ENCODE assay signal across 12 cellular contexts in genomic region chr18:12598181-12598921, GRCh38. TPM values are rescaled to one million over a fixed set of nuclear protein-coding genes. Genes with fewer than 3 reads are reported as not detected.
DNase-seq lines count a peak whose midpoint lies in the region; ATAC-seq, FAIRE-seq and TF ChIP-seq lines count a peak whose summit lies in the region.
"Had no signal": no experiment of that assay in that cellular context is flagged by ENCODE, and none has a peak within 500 bp of the region (broad histone marks: within the 10 kb centered on the region; RNA-seq: fewer than 3 reads in every experiment).

No MANE protein-coding gene starts in this region.

- intact Hi-C loops in CD4-positive, alpha-beta T cell (cut with DNase I, micrococcal nuclease): no loop called here
- intact Hi-C loops in K562 (cut with micrococcal nuclease): no loop called here
- intact Hi-C loops in HepG2 (cut with micrococcal nuclease; ENCODE audit: unreplicated experiment): loop anchor here (5.0 kb wide), 1 partner anchor 44 kb away; no protein-coding TSS in a partner anchor
- intact Hi-C loops in adrenal gland (cut with DNase I): no loop called here
- intact Hi-C loops in A673 (cut with micrococcal nuclease; ENCODE audit: unreplicated experiment): no loop called here

- TF ChIP-seq RAD21 in K562 (CRISPR knock-in tag; conservative IDR thresholded peaks at IDR 0.05 in 1 of 2, IDR thresholded peaks at IDR 0.05 in 1 of 2) (no peak), HepG2 (CRISPR knock-in tag; IDR thresholded peaks at IDR 0.05) (no peak)

- no peak for TF ChIP-seq CTCF in CD4-positive, alpha-beta T cell (IDR thresholded peaks at IDR 0.05)
- TF ChIP-seq CTCF in K562 (IDR thresholded peaks at IDR 0.05 in 2 of 3, conservative IDR thresholded peaks at IDR 0.05 in 1 of 3; ENCODE audit: insufficient read depth in 2 of 3, low read depth in 1 of 3, low read length in 3 of 3): no peak
- no peak for TF ChIP-seq CTCF in HepG2 (CRISPR knock-in tag; IDR thresholded peaks at IDR 0.05)
- TF ChIP-seq CTCF in adrenal gland (IDR thresholded peaks at IDR 0.05): no peak
- TF ChIP-seq CTCF in A673 (conservative IDR thresholded peaks at IDR 0.05; ENCODE audit: low read depth, low read length): no peak

- BruUV-seq in K562 (replicated peaks; lab: Mats Ljungman, UMichigan): no TSS peak
- no TSS peak for BruUV-seq in HepG2 (replicated peaks; lab: Mats Ljungman, UMichigan)
- BruUV-seq in A673 (replicated peaks; lab: Mats Ljungman, UMichigan): no TSS peak

- no peak overlapping the region for H3K4me2 ChIP-seq in K562 (ENCODE audit: insufficient read depth, low read length)
- peak overlapping the region; percentile 16; the same call in 1 of the 2 replicates for H3K4me2 ChIP-seq in HepG2 (ENCODE audit: low read depth, low read length)

- no peak overlapping the region for H3K27ac Mint-ChIP-seq in CD4-positive, alpha-beta T cell
- no peak overlapping the region for H3K27ac Mint-ChIP-seq in effector memory CD8-positive, alpha-beta T cell

- H2AFZ ChIP-seq in K562 (ENCODE audit: low read depth, low read length) (no peak overlapping the region), HepG2 (ENCODE audit: low read length) (no peak overlapping the region)

- FAIRE-seq in K562 (lab: Jason Lieb, UNC): no peak
- FAIRE-seq in HepG2 (lab: Jason Lieb, UNC): no peak

- CTCF ChIA-PET in CD4-positive, alpha-beta T cell (lab: Charles Lee): no interaction called here
- CTCF ChIA-PET in K562 (lab: Yijun Ruan, JAX; ENCODE audit: low intra/inter-chr PET ratio): no interaction called here
- CTCF ChIA-PET in HepG2 (lab: Yijun Ruan, JAX; ENCODE audit: low intra/inter-chr PET ratio, low total read pairs): no interaction called here
- CTCF ChIA-PET in A673 (lab: Charles Lee): no interaction called here

- in situ Hi-C loops in K562 (cut with MboI): no loop called here
- in situ Hi-C loops in HepG2 (cut with HindIII; ENCODE audit: extremely low pct_ligation_motif_present, low pct_unique_long_range_greater_than_20kb): no loop called here

- no peaks in the 10 kb centered on the region for H3K9me3 Mint-ChIP-seq in CD4-positive, alpha-beta T cell
- no peaks in the 10 kb centered on the region for H3K9me3 Mint-ChIP-seq in effector memory CD8-positive, alpha-beta T cell

- H3K79me2 ChIP-seq in K562 (ENCODE audit: control insufficient read depth, insufficient read depth, low read length): no peaks in the 10 kb centered on the region
- no peaks in the 10 kb centered on the region for H3K79me2 ChIP-seq in HepG2 (ENCODE audit: insufficient read depth, low read length)

- H3K4me1 ChIP-seq in K562 (replicated peaks in 1 of 2; ENCODE audit: control insufficient read depth in 2 of 2, insufficient read depth in 2 of 2, low read length in 2 of 2) (no peaks in the 10 kb centered on the region; a peak in 1 of 5 replicates), HepG2 (ENCODE audit: insufficient read depth, low read length) (peaks cover 63% of the 10 kb centered on the region), adrenal gland (replicated peaks in 1 of 2) (peaks cover 10 to 42% of the 10 kb centered on the region in 2 donors), A673 (ENCODE audit: insufficient read depth, low read length, poor library complexity, severe bottlenecking) (no peaks in the 10 kb centered on the region)

- H3K27me3 Mint-ChIP-seq in CD4-positive, alpha-beta T cell: no peaks in the 10 kb centered on the region
- H3K27me3 Mint-ChIP-seq in effector memory CD8-positive, alpha-beta T cell: no peaks in the 10 kb centered on the region

- H4K20me1 ChIP-seq in K562 (replicated peaks; ENCODE audit: control insufficient read depth, insufficient read depth, low read length): no peaks in the 10 kb centered on the region
- no peaks in the 10 kb centered on the region for H4K20me1 ChIP-seq in HepG2 (ENCODE audit: insufficient read depth, low read length)

- H3K27me3 ChIP-seq in CD4-positive, alpha-beta T cell (ENCODE audit: control insufficient read depth, insufficient read depth, low read length): no peaks in the 10 kb centered on the region
- no peaks in the 10 kb centered on the region for H3K27me3 ChIP-seq in K562 (ENCODE audit: control insufficient read depth in 2 of 2, insufficient read depth in 2 of 2, low read length in 2 of 2)
- no peaks in the 10 kb centered on the region for H3K27me3 ChIP-seq in HepG2 (ENCODE audit: control insufficient read depth in 1 of 2, insufficient read depth in 2 of 2, low read length in 2 of 2)
- no peaks in the 10 kb centered on the region for H3K27me3 ChIP-seq in adrenal gland
- no peaks in the 10 kb centered on the region for H3K27me3 ChIP-seq in A673 (replicated peaks; ENCODE audit: insufficient read depth, low read depth, low read length, poor library complexity)
- H3K27me3 ChIP-seq: transverse colon had no signal

- POLR2A ChIA-PET in CD4-positive, alpha-beta T cell (lab: Charles Lee): no interaction called here
- POLR2A ChIA-PET in K562 (lab: Yijun Ruan, JAX) (interaction anchor here (0.8 to 1.4 kb wide), 4 partner anchors 8 to 40 kb away, joined by 3 to 8 read pairs (median 4); no protein-coding TSS in a partner anchor), HepG2 (lab: Yijun Ruan, JAX) (interaction anchor here (1.3 to 1.6 kb wide), 2 partner anchors 8 to 9 kb away, joined by 3 to 13 read pairs; no protein-coding TSS in a partner anchor), A673 (lab: Charles Lee; ENCODE audit: low non-redundant PET) (no interaction called here)

- H3K36me3 Mint-ChIP-seq in CD4-positive, alpha-beta T cell (ENCODE audit: low read depth): no peaks in the 10 kb centered on the region
- H3K36me3 Mint-ChIP-seq in effector memory CD8-positive, alpha-beta T cell (ENCODE audit: insufficient read depth): peaks cover 3% of the 10 kb centered on the region

- H3K4me3 ChIP-seq in K562 (no peak overlapping the region), HepG2 (replicated peaks in 1 of 3; ENCODE audit: insufficient read depth in 1 of 3, low read depth in 2 of 3, low read length in 3 of 3) (no peak overlapping the region), adrenal gland (no peak overlapping the region), A673 (ENCODE audit: low read depth, low read length, poor library complexity, severe bottlenecking) (no peak overlapping the region)
- H3K4me3 ChIP-seq: mucosa of descending colon, transverse colon had no signal

- TF ChIP-seq EP300 in K562 (IDR thresholded peaks at IDR 0.05; ENCODE audit: low read length): no peak
- no peak for TF ChIP-seq EP300 in HepG2 (IDR thresholded peaks at IDR 0.05; ENCODE audit: low read depth in 2 of 2, low read length in 2 of 2)
- no peak for TF ChIP-seq EP300 in HepG2 (CRISPR knock-in tag; IDR thresholded peaks at IDR 0.05; ENCODE audit: borderline replicate concordance)

- H3K9ac ChIP-seq in K562 (ENCODE audit: insufficient read depth in 1 of 2, low read depth in 2 of 2, low read length in 2 of 2) (no peak overlapping the region), HepG2 (ENCODE audit: insufficient read depth, low read depth, low read length) (no peak overlapping the region)

- DNase-seq in CD4-positive, alpha-beta T cell: no peak
- DNase-seq in KG1 (lab: John Stamatoyannopoulos, UW) (peak; percentile 25), K562 (ENCODE audit: extremely low read depth in 1 of 4, low spot score in 3 of 4) (peak in 1 of 4 experiments; percentile 28), HepG2 (ENCODE audit: low spot score) (no peak), adrenal gland (no peak), A673 (ENCODE audit: low spot score) (no peak)
- no peak for DNase-seq in effector memory CD8-positive, alpha-beta T cell
- DNase-seq: DND-41, mucosa of descending colon, NCI-H1436, transverse colon had no signal

- peak overlapping the region; percentile 46 for H3K4me3 Mint-ChIP-seq in CD4-positive, alpha-beta T cell
- no peak overlapping the region for H3K4me3 Mint-ChIP-seq in effector memory CD8-positive, alpha-beta T cell

- H3K9me1 ChIP-seq in K562 (ENCODE audit: control insufficient read depth, insufficient read depth, low read length): no peaks in the 10 kb centered on the region

- H3K9me3 ChIP-seq in CD4-positive, alpha-beta T cell (ENCODE audit: control insufficient read depth, low read length): no peaks in the 10 kb centered on the region
- H3K9me3 ChIP-seq in K562 (replicated peaks; ENCODE audit: control insufficient read depth, insufficient read depth, low read depth, low read length) (no peaks in the 10 kb centered on the region), HepG2 (ENCODE audit: low read length) (no peaks in the 10 kb centered on the region), adrenal gland (replicated peaks in 1 of 3) (no peaks in the 10 kb centered on the region), A673 (ENCODE audit: low read depth, low read length, poor library complexity, severe bottlenecking) (no peaks in the 10 kb centered on the region)
- H3K9me3 ChIP-seq: mucosa of descending colon, transverse colon had no signal

- TF ChIP-seq POLR2A in K562 (conservative IDR thresholded peaks at IDR 0.05) (no peak), HepG2 (IDR thresholded peaks at IDR 0.05; ENCODE audit: insufficient read depth in 1 of 2, low read depth in 2 of 2, low read length in 2 of 2) (no peak), adrenal gland (IDR thresholded peaks at IDR 0.05) (no peak)

- H3K36me3 ChIP-seq in K562 (ENCODE audit: control insufficient read depth, insufficient read depth, low read length) (no peaks in the 10 kb centered on the region), HepG2 (replicated peaks in 1 of 2; ENCODE audit: control insufficient read depth in 1 of 2, insufficient read depth in 2 of 2, low read length in 2 of 2) (no peaks in the 10 kb centered on the region), adrenal gland (replicated peaks in 1 of 2) (no peaks in the 10 kb centered on the region), A673 (ENCODE audit: insufficient read depth, low read length, poor library complexity, severe bottlenecking) (no peaks in the 10 kb centered on the region)
- H3K36me3 ChIP-seq: transverse colon had no signal

- 17% methylated on average over 3 of the region's 3 CpGs for WGBS in K562 (ENCODE audit: insufficient coverage, low coverage, missing lambda C conversion rate)
- WGBS in HepG2 (ENCODE audit: low lambda C conversion rate): 86% methylated on average over 3 of the region's 3 CpGs
- 56 to 60% (median 58%) methylated on average over 3 of the region's 3 CpGs for WGBS in adrenal gland, 4 donors

- ATAC-seq in CD4-positive, alpha-beta T cell (ENCODE audit: poor library complexity): no peak
- ATAC-seq in K562 (peak; percentile 72), HepG2 (no peak), HG03159 (IDR thresholded peaks at IDR 0.05; ENCODE audit: unreplicated experiment) (no peak)
- ATAC-seq in effector memory CD8-positive, alpha-beta T cell (replicated peaks): no peak
- ATAC-seq: mucosa of descending colon had no signal

- peaks cover 41% of the 10 kb centered on the region for H3K4me1 Mint-ChIP-seq in CD4-positive, alpha-beta T cell (ENCODE audit: low read depth)
- H3K4me1 Mint-ChIP-seq in effector memory CD8-positive, alpha-beta T cell (ENCODE audit: low read depth in 2 of 2): peaks cover 5 to 6% of the 10 kb centered on the region in 2 donors

- no peak overlapping the region for H3K27ac ChIP-seq in CD4-positive, alpha-beta T cell (ENCODE audit: low read depth, low read length)
- H3K27ac ChIP-seq in K562 (ENCODE audit: extremely low read depth, low read depth, low read length): no peak overlapping the region
- H3K27ac ChIP-seq in HepG2 (ENCODE audit: extremely low read length, insufficient read depth, low read length): peak overlapping the region; percentile 28
- no peak overlapping the region for H3K27ac ChIP-seq in adrenal gland
- H3K27ac ChIP-seq in A673 (ENCODE audit: low read depth, low read length, poor library complexity, severe bottlenecking): no peak overlapping the region
- H3K27ac ChIP-seq: transverse colon had no signal

RNA-seq across cellular contexts. Expression of gene SPIRE1, which starts 59.6 kb away (rescaled TPM):
- total RNA-seq in CD4-positive, alpha-beta T cell: 1 to 10 TPM in 1 of 2 experiments, under 1 TPM in 1; 0.99 to 1.4 TPM
- total RNA-seq in K562 (2011; cell fraction: chromatin; rRNA removed; ENCODE audit: low replicate concordance): 21.5 and 33.5 TPM in 2 replicates
- total RNA-seq in K562 (2011; cell fraction: nucleolus; rRNA removed): 3.8 and 7.4 TPM in 2 replicates
- 10.1 and 15.6 TPM in 2 replicates for total RNA-seq in K562 (2011; cell fraction: nucleoplasm; rRNA removed)
- total RNA-seq in K562 (2014; rRNA removed) (10.0 and 12.7 TPM in 2 replicates), K562 (2014; rRNA removed; fragmentation: Illumina TruSeq; extraction: Trizol) (12.8 and 15.1 TPM in 2 replicates), K562 (2015; rRNA removed; fragmentation: Illumina TruSeq; extraction: Trizol) (11.8 and 13.9 TPM in 2 replicates), K562 (2021) (12.5 and 14.0 TPM in 2 replicates), HepG2 (2016; rRNA removed; fragmentation: Illumina TruSeq; extraction: Trizol) (21.3 and 28.1 TPM in 2 replicates), adrenal gland (10 to 100 TPM; 33.1 to 74.0 (median 60.6) TPM), A673 (2021) (18.1 and 18.4 TPM in 2 replicates)
- polyA plus RNA-seq in K562 (2011; rRNA removed) (7.7 and 10.2 TPM in 2 replicates), K562 (2014; fragmentation: Illumina TruSeq; extraction: Trizol) (12.3 and 13.6 TPM in 2 replicates), K562 (2014; fragmentation: Nextera tagmentation; extraction: Ambion mirVana) (1 to 10 TPM; 2.9 to 3.3 TPM), K562 (2014; rRNA removed) (8.0 and 8.1 TPM in 2 replicates), HepG2 (2011; rRNA removed) (9.9 and 10.1 TPM in 2 replicates), adrenal gland (10 to 100 TPM; 11.7 to 43.5 (median 15.8) TPM)
- 4.0 and 5.0 TPM in 2 replicates for polyA plus RNA-seq in K562 (2011; cell fraction: cytosol; rRNA removed)
- 8.5 and 9.5 TPM in 2 replicates for polyA plus RNA-seq in K562 (2011; cell fraction: nucleus; rRNA removed)
- 7.4 and 12.4 TPM in 2 replicates for polyA plus RNA-seq in K562 (2012)
- 14.2 and 18.9 TPM in 2 replicates for polyA minus RNA-seq in K562 (2011; rRNA and poly(A)+ RNA removed)
- polyA minus RNA-seq in K562 (2011; cell fraction: cytosol; rRNA and poly(A)+ RNA removed): 8.0 and 8.1 TPM in 2 replicates
- 3.5 and 7.7 TPM in 2 replicates for polyA minus RNA-seq in K562 (2011; cell fraction: nucleus; rRNA and poly(A)+ RNA removed)
- 6.0 and 6.9 TPM in 2 replicates for total RNA-seq in HepG2 (2016; cell fraction: cytosol; rRNA removed; fragmentation: Illumina TruSeq; extraction: Trizol; ENCODE audit: low read depth)
- 22.4 and 29.7 TPM in 2 replicates for total RNA-seq in HepG2 (2016; cell fraction: insoluble cytoplasmic fraction; rRNA removed; fragmentation: Illumina TruSeq; extraction: Trizol)
- total RNA-seq in HepG2 (2016; cell fraction: membrane; rRNA removed; fragmentation: Illumina TruSeq; extraction: Trizol): 15.7 and 18.0 TPM in 2 replicates
- 19.0 and 22.0 TPM in 2 replicates for total RNA-seq in HepG2 (2016; cell fraction: nucleus; rRNA removed; fragmentation: Illumina TruSeq; extraction: Trizol)
- polyA plus RNA-seq in HepG2 (2011; cell fraction: cytosol; rRNA removed): 6.6 and 8.9 TPM in 2 replicates
- 6.8 and 7.4 TPM in 2 replicates for polyA plus RNA-seq in HepG2 (2011; cell fraction: nucleus; rRNA removed)
- 8.4 and 12.6 TPM in 2 replicates for polyA plus RNA-seq in HepG2 (2012)
- polyA plus RNA-seq in HepG2 (2016; cell fraction: cytosol; fragmentation: Illumina TruSeq; extraction: Trizol; ENCODE audit: low read depth): 1.8 and 2.3 TPM in 2 replicates
- polyA plus RNA-seq in HepG2 (2016; cell fraction: insoluble cytoplasmic fraction; fragmentation: Illumina TruSeq; extraction: Trizol; ENCODE audit: low read depth): 19.3 and 20.2 TPM in 2 replicates
- 6.7 and 7.2 TPM in 2 replicates for polyA plus RNA-seq in HepG2 (2016; cell fraction: membrane; fragmentation: Illumina TruSeq; extraction: Trizol; ENCODE audit: low read depth)
- polyA plus RNA-seq in HepG2 (2016; cell fraction: nucleus; fragmentation: Illumina TruSeq; extraction: Trizol; ENCODE audit: insufficient read depth, low read depth): 28.6 and 33.9 TPM in 2 replicates
- 14.8 and 27.8 TPM in 2 replicates for polyA minus RNA-seq in HepG2 (2011; rRNA and poly(A)+ RNA removed; ENCODE audit: low replicate concordance)
- 13.6 and 18.8 TPM in 2 replicates for polyA minus RNA-seq in HepG2 (2011; cell fraction: cytosol; rRNA and poly(A)+ RNA removed)
- 14.2 and 17.7 TPM in 2 replicates for polyA minus RNA-seq in HepG2 (2011; cell fraction: nucleus; rRNA and poly(A)+ RNA removed)

Comparison
In these comparisons a context has a peak if more than half of its experiments do, and no peak if none do; other contexts are left out.
1. POLR2A ChIA-PET loops: an anchor here in K562 (0.8 to 1.4 kb wide) and HepG2 (1.3 to 1.6 kb wide); none called in CD4-positive, alpha-beta T cell and A673.